1 cellular context compared by ENCODE assay signal in the genomic region with DNA sequence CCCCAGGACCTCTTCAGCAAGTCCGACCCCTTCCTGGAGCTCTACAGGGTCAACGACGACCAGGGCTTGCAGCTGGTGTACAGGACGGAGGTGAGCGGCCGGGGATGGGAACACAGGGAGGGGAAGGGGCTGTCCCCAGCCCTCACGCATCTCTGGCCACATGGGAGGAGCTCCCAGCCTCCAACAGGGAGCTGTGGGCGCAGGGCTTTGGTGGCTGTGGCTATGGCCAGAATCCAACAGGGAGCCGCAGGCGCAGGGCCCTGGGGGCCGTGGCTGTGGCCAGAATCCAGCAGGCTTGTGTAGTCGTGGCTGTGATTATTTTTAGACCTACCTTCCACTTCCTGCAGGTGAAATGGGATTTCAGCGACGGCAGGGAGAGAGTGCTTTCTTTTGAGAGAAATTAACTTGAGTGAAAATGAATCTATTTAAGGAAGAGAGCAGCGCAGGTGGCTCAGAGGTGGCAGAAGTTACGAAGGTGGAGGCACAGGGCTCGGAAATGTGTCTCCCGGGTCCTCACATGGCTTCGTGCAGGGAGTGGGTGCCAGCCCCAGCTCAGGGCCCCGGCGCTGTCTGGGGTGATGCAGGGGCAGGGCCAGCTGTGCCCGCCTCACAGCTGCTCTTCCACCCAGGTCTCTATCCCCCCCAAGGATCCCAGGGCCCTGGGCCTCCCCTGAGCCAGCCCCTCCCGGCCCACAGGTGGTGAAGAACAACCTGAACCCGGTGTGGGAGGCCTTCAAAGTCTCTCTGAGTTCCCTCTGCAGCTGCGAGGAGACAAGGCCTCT.
TF ChIP-seq lines count a peak whose summit lies in the region.

No MANE protein-coding gene starts in this region.

TF ChIP-seq in IMR-90, 13 proteins besides CTCF, POLR2A, EP300 and RAD21:
- TF ChIP-seq, protein P1, sequence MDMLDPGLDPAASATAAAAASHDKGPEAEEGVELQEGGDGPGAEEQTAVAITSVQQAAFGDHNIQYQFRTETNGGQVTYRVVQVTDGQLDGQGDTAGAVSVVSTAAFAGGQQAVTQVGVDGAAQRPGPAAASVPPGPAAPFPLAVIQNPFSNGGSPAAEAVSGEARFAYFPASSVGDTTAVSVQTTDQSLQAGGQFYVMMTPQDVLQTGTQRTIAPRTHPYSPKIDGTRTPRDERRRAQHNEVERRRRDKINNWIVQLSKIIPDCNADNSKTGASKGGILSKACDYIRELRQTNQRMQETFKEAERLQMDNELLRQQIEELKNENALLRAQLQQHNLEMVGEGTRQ (IDR thresholded peaks at IDR 0.05; ENCODE audit: low read depth, low read length), result no peak
- TF ChIP-seq FOS (IDR thresholded peaks at IDR 0.05; ENCODE audit: low read depth, low read length) (no peak), BHLHE40 (IDR thresholded peaks at IDR 0.05; ENCODE audit: low read depth, low read length) (no peak), MAFK (IDR thresholded peaks at IDR 0.05; ENCODE audit: low read depth, low read length) (no peak)
